Comparison of ENCODE assay signal across 20 cellular contexts in genomic region chr2:75222527-75222926, GRCh38. TPM values are rescaled to one million over a fixed set of nuclear protein-coding genes. Genes with fewer than 3 reads are reported as not detected.
DNase-seq lines count a peak whose midpoint lies in the region; ATAC-seq and TF ChIP-seq lines count a peak whose summit lies in the region.
"Had no signal": no experiment of that assay in that cellular context is flagged by ENCODE, and none has a peak within 500 bp of the region (broad histone marks: within the 10 kb centered on the region; RNA-seq: fewer than 3 reads in every experiment).

No MANE protein-coding gene starts in this region.

- TF ChIP-seq POLR2A in right lobe of liver (IDR thresholded peaks at IDR 0.05): no peak

- H3K9me3 ChIP-seq in right lobe of liver (no peaks in the 10 kb centered on the region), WERI-Rb-1 (ENCODE audit: severe bottlenecking) (peaks cover 2% of the 10 kb centered on the region)

- TF ChIP-seq CTCF in right lobe of liver (IDR thresholded peaks at IDR 0.05): no peak
- TF ChIP-seq CTCF in WERI-Rb-1 (IDR thresholded peaks at IDR 0.05; ENCODE audit: low read depth, low read length): no peak

- H3K36me3 ChIP-seq in right lobe of liver (no peaks in the 10 kb centered on the region), WERI-Rb-1 (no peaks in the 10 kb centered on the region)

- no peaks in the 10 kb centered on the region for H3K27me3 ChIP-seq in right lobe of liver
- H3K27me3 ChIP-seq in WERI-Rb-1 (ENCODE audit: insufficient read depth, low read depth, severe bottlenecking): peaks cover 48% of the 10 kb centered on the region

- DNase-seq in ELF-1 (ENCODE audit: low read depth, low spot score) (peak; percentile 47), NCI-H2227 (lab: John Stamatoyannopoulos, UW; ENCODE audit: unreplicated experiment) (peak; percentile 35), epithelial cell of prostate (ENCODE audit: low read depth, low spot score) (no peak), medulla oblongata (ENCODE audit: extremely low spot score) (peak; percentile 11), right lobe of liver (no peak), GM19238 (ENCODE audit: insufficient read length, low spot score) (no peak), putamen (ENCODE audit: low spot score) (no peak), WERI-Rb-1 (no peak)
- DNase-seq: GF-D8, GOT3, KG1, NCI-H1092, NCI-H1436, NCI-H187 treated with DMSO at 0.1 percent for 48 hours, NCI-H748 treated with DMSO at 0.1 percent for 48 hours, SHP77 treated with DMSO at 0.1 percent for 48 hours had no signal

- WGBS in right lobe of liver (ENCODE audit: insufficient coverage, low coverage, low lambda C conversion rate, missing lambda C conversion rate): 83% methylated on average over 4 of the region's 4 CpGs

- H3K4me3 ChIP-seq in right lobe of liver: no peak overlapping the region
- no peak overlapping the region for H3K4me3 ChIP-seq in WERI-Rb-1 (ENCODE audit: low read depth, low read length)

- no peaks in the 10 kb centered on the region for H3K4me1 ChIP-seq in right lobe of liver

- ATAC-seq in right lobe of liver: no peak

- H3K27ac ChIP-seq in epithelial cell of prostate (peak overlapping the region; percentile 20), right lobe of liver (no peak overlapping the region), WERI-Rb-1 (no peak overlapping the region)
- H3K27ac ChIP-seq: HL-60, RWPE1 had no signal

- intact Hi-C loops in right lobe of liver (cut with DNase I): no loop called here

RNA-seq across cellular contexts. Expression of gene TACR1, which starts 23.2 kb away (rescaled TPM):
- not detected for total RNA-seq in right lobe of liver
- total RNA-seq: A172, HT-29 had no signal

Comparison
In these comparisons a context has a peak if more than half of its experiments do, and no peak if none do; other contexts are left out.
1. DNase-seq: peak in ELF-1 (single experiment), NCI-H2227 (single experiment) and medulla oblongata (single experiment); none in epithelial cell of prostate (single experiment), right lobe of liver (0 of 3), GM19238 (single experiment), putamen (single experiment) and WERI-Rb-1 (single experiment).